ENCODE assay signal across 1 cellular context in genomic region chr1:108327534-108328462, GRCh38.
TF ChIP-seq lines count a peak whose summit lies in the region.

No MANE protein-coding gene starts in this region.

TF ChIP-seq in K562, 482 proteins besides CTCF, POLR2A, EP300 and RAD21 (continued from another document and continues in another):
- TF ChIP-seq PATZ1 (CRISPR knock-in tag; IDR thresholded peaks at IDR 0.05; ENCODE audit: borderline replicate concordance) (no peak), XRCC5 (IDR thresholded peaks at IDR 0.05; ENCODE audit: low read depth, low read length) (no peak), CREB5 (CRISPR knock-in tag; IDR thresholded peaks at IDR 0.05) (no peak), ZNF785 (CRISPR knock-in tag; IDR thresholded peaks at IDR 0.05) (no peak), CBX2 (IDR thresholded peaks at IDR 0.05; ENCODE audit: insufficient read depth, low read length, poor library complexity, severe bottlenecking) (no peak), ZNF395 (CRISPR knock-in tag; IDR thresholded peaks at IDR 0.05) (no peak), SMARCE1 (IDR thresholded peaks at IDR 0.05) (peak; percentile 63; the same call in 1 of the 2 replicates), ZNF407 (IDR thresholded peaks at IDR 0.05; ENCODE audit: low read depth) (no peak), ZNF121 (CRISPR knock-in tag; conservative IDR thresholded peaks at IDR 0.05) (no peak), ZNF224 (CRISPR knock-in tag; IDR thresholded peaks at IDR 0.05) (no peak), ELK3 (CRISPR knock-in tag; IDR thresholded peaks at IDR 0.05) (no peak), ZNF140 (CRISPR knock-in tag; IDR thresholded peaks at IDR 0.05) (no peak), MBD1 (CRISPR knock-in tag; IDR thresholded peaks at IDR 0.05) (no peak), NR3C1 (CRISPR knock-in tag; IDR thresholded peaks at IDR 0.05) (no peak), MYBL2 (IDR thresholded peaks at IDR 0.05; ENCODE audit: low read depth) (no peak), MYBL2 (CRISPR knock-in tag; IDR thresholded peaks at IDR 0.05; ENCODE audit: borderline replicate concordance) (no peak), RCOR1 (IDR thresholded peaks at IDR 0.05; ENCODE audit: borderline replicate concordance in 1 of 2, low read depth in 2 of 2, low read length in 2 of 2) (peak in 1 of 2 experiments; percentile 47; a peak in 1 of 4 replicates), ZNF253 (CRISPR knock-in tag; conservative IDR thresholded peaks at IDR 0.05) (no peak), ZSCAN32 (CRISPR knock-in tag; IDR thresholded peaks at IDR 0.05) (no peak), ZZZ3 (IDR thresholded peaks at IDR 0.05) (no peak), TCF3 (CRISPR knock-in tag; IDR thresholded peaks at IDR 0.05) (no peak), PHF20 (IDR thresholded peaks at IDR 0.05; ENCODE audit: partially characterized antibody) (no peak), MAX (CRISPR knock-in tag; IDR thresholded peaks at IDR 0.05) (no peak), ZNF445 (CRISPR knock-in tag; IDR thresholded peaks at IDR 0.05; ENCODE audit: low read depth) (no peak), SOX6 (IDR thresholded peaks at IDR 0.05) (peak; percentile 65; the same call in 1 of the 2 replicates), ZNF277 (CRISPR knock-in tag; IDR thresholded peaks at IDR 0.05; ENCODE audit: borderline replicate concordance) (no peak), TARDBP (IDR thresholded peaks at IDR 0.05) (no peak), ZNF707 (CRISPR knock-in tag; conservative IDR thresholded peaks at IDR 0.05) (no peak), ZNF512 (tag; IDR thresholded peaks at IDR 0.05) (no peak), KAT8 (IDR thresholded peaks at IDR 0.05; ENCODE audit: low read depth) (no peak), BACH1 (tag; IDR thresholded peaks at IDR 0.05) (no peak), BCLAF1 (IDR thresholded peaks at IDR 0.05; ENCODE audit: borderline replicate concordance in 1 of 2, control insufficient read depth in 1 of 2, low read depth in 2 of 2, low read length in 1 of 2) (no peak), FOXM1 (IDR thresholded peaks at IDR 0.05; ENCODE audit: low read depth) (no peak), FOXM1 (CRISPR knock-in tag; IDR thresholded peaks at IDR 0.05; ENCODE audit: low read depth) (no peak), ZNF696 (CRISPR knock-in tag; conservative IDR thresholded peaks at IDR 0.05) (no peak), MECOM (CRISPR knock-in tag; IDR thresholded peaks at IDR 0.05) (no peak), HDAC2 (IDR thresholded peaks at IDR 0.05) (no peak), NCOA4 (IDR thresholded peaks at IDR 0.05; ENCODE audit: partially characterized antibody) (no peak), THRAP3 (IDR thresholded peaks at IDR 0.05; ENCODE audit: borderline replicate concordance) (no peak), BCL6 (CRISPR knock-in tag; IDR thresholded peaks at IDR 0.05) (no peak), MAFK (IDR thresholded peaks at IDR 0.05; ENCODE audit: low read length) (peak; percentile 32; the same call in 1 of the 2 replicates)
